ENCODE assay signal across 11 cellular contexts in the genomic region with DNA sequence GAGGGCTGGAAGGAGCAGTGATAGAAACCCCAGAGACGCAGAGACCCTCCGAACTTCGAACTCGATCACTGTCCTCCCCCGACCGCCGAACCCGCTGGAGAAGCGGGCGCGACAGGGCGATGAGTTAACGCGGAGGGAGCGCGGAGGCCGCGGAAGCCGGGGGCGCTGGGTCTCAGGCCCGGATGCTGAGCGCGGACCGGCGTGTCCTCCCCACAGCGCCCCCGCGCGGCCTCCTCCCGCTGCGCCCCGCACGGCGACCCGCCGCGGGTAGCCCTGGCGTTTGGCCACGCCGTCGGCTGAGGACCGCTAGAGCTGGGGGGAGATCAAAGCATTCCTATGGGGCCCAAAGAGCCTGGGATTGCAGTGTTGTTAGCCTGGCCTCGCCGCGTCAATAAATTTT. TPM values are rescaled to one million over a fixed set of nuclear protein-coding genes. Genes with fewer than 3 reads are reported as not detected.
A peak's percentile ranks its signal among the peaks of the same experiment; 100 is the strongest.
DNase-seq lines count a peak whose midpoint lies in the region; ATAC-seq and TF ChIP-seq lines count a peak whose summit lies in the region.
"Had no signal": no experiment of that assay in that cellular context is flagged by ENCODE, and none has a peak within 500 bp of the region (broad histone marks: within the 10 kb centered on the region; RNA-seq: fewer than 3 reads in every experiment).

No MANE protein-coding gene starts in this region.

- H3K4me1 Mint-ChIP-seq in activated CD4-positive, alpha-beta T cell treated with anti-CD3 and anti-CD28 coated beads for 36 hours = peaks cover 28% of the 10 kb centered on the region

- intact Hi-C loops in activated CD4-positive, alpha-beta T cell treated with anti-CD3 and anti-CD28 coated beads for 36 hours (cut with DNase I, micrococcal nuclease) = no loop called here
- intact Hi-C loops in posterior vena cava (cut with DNase I) = no loop called here

- H3K27ac Mint-ChIP-seq in activated CD4-positive, alpha-beta T cell treated with anti-CD3 and anti-CD28 coated beads for 36 hours = no peak overlapping the region

- CTCF ChIA-PET in activated CD4-positive, alpha-beta T cell treated with anti-CD3 and anti-CD28 coated beads for 36 hours (lab: Charles Lee) = no interaction called here

- no peaks in the 10 kb centered on the region for H3K9me3 Mint-ChIP-seq in activated CD4-positive, alpha-beta T cell treated with anti-CD3 and anti-CD28 coated beads for 36 hours (ENCODE audit: low read depth)

- DNase-seq in activated CD4-positive, alpha-beta T cell treated with anti-CD3 and anti-CD28 coated beads for 36 hours = peak; percentile 67
- no peak for DNase-seq in activated CD4-positive, alpha-beta T cell treated with anti-CD3 and anti-CD28 coated beads for 1 hour
- peak; percentile 65 for DNase-seq in germinal center (ENCODE audit: low spot score)
- no peak for DNase-seq in skeletal muscle cell (ENCODE audit: low read depth)
- no peak for DNase-seq in mesenteric fat pad (ENCODE audit: low spot score)
- no peak for DNase-seq in posterior vena cava (ENCODE audit: low spot score)
- DNase-seq: ovary; stimulated activated naive CD4-positive, alpha-beta T cell had no signal

- peaks cover 3% of the 10 kb centered on the region for H3K36me3 Mint-ChIP-seq in activated CD4-positive, alpha-beta T cell treated with anti-CD3 and anti-CD28 coated beads for 36 hours (ENCODE audit: low read depth)

- peak overlapping the region; percentile 10 for H3K4me3 ChIP-seq in skeletal muscle cell (ENCODE audit: low read depth, low read length)
- H3K4me3 ChIP-seq: ovary had no signal

- ATAC-seq in activated CD4-positive, alpha-beta T cell treated with anti-CD3 and anti-CD28 coated beads for 36 hours = peak; percentile 65
- ATAC-seq in SK-N-SH treated with all-trans-retinoic acid at 6 μM for 48 hours (peak; percentile 60), HG02678 (IDR thresholded peaks at IDR 0.05; ENCODE audit: unreplicated experiment) (no peak)

- H3K27me3 Mint-ChIP-seq in activated CD4-positive, alpha-beta T cell treated with anti-CD3 and anti-CD28 coated beads for 36 hours = peaks cover 64% of the 10 kb centered on the region

- POLR2A ChIA-PET in activated CD4-positive, alpha-beta T cell treated with anti-CD3 and anti-CD28 coated beads for 36 hours (lab: Charles Lee) = no interaction called here

- peak overlapping the region; percentile 32 for H3K4me3 Mint-ChIP-seq in activated CD4-positive, alpha-beta T cell treated with anti-CD3 and anti-CD28 coated beads for 36 hours

TF ChIP-seq in SK-N-SH treated with all-trans-retinoic acid at 6 μM for 48 hours, 23 proteins besides CTCF, POLR2A, EP300 and RAD21 (continues in another document):
- TF ChIP-seq ZFP3 (CRISPR knock-in tag; IDR thresholded peaks at IDR 0.05) (no peak), TCF4 (CRISPR knock-in tag; IDR thresholded peaks at IDR 0.05; ENCODE audit: borderline replicate concordance) (no peak), TOX (CRISPR knock-in tag; IDR thresholded peaks at IDR 0.05; ENCODE audit: borderline replicate concordance) (no peak), ZNF70 (CRISPR knock-in tag; IDR thresholded peaks at IDR 0.05) (no peak), OSR1 (CRISPR knock-in tag; IDR thresholded peaks at IDR 0.05) (no peak), ZFP30 (CRISPR knock-in tag; IDR thresholded peaks at IDR 0.05) (no peak), ARNTL (CRISPR knock-in tag; IDR thresholded peaks at IDR 0.05; ENCODE audit: borderline replicate concordance, low read depth) (no peak), ESRRG (CRISPR knock-in tag; IDR thresholded peaks at IDR 0.05) (no peak), RARB (CRISPR knock-in tag; IDR thresholded peaks at IDR 0.05) (no peak), PPARA (CRISPR knock-in tag; IDR thresholded peaks at IDR 0.05; ENCODE audit: borderline replicate concordance) (no peak), ZNF565 (CRISPR knock-in tag; conservative IDR thresholded peaks at IDR 0.05; ENCODE audit: low read depth) (no peak), ZC3H10 (CRISPR knock-in tag; IDR thresholded peaks at IDR 0.05) (no peak), BACH2 (CRISPR knock-in tag; IDR thresholded peaks at IDR 0.05; ENCODE audit: borderline replicate concordance) (no peak), ISL1 (CRISPR knock-in tag; IDR thresholded peaks at IDR 0.05) (no peak)
- TF ChIP-seq, protein P1, sequence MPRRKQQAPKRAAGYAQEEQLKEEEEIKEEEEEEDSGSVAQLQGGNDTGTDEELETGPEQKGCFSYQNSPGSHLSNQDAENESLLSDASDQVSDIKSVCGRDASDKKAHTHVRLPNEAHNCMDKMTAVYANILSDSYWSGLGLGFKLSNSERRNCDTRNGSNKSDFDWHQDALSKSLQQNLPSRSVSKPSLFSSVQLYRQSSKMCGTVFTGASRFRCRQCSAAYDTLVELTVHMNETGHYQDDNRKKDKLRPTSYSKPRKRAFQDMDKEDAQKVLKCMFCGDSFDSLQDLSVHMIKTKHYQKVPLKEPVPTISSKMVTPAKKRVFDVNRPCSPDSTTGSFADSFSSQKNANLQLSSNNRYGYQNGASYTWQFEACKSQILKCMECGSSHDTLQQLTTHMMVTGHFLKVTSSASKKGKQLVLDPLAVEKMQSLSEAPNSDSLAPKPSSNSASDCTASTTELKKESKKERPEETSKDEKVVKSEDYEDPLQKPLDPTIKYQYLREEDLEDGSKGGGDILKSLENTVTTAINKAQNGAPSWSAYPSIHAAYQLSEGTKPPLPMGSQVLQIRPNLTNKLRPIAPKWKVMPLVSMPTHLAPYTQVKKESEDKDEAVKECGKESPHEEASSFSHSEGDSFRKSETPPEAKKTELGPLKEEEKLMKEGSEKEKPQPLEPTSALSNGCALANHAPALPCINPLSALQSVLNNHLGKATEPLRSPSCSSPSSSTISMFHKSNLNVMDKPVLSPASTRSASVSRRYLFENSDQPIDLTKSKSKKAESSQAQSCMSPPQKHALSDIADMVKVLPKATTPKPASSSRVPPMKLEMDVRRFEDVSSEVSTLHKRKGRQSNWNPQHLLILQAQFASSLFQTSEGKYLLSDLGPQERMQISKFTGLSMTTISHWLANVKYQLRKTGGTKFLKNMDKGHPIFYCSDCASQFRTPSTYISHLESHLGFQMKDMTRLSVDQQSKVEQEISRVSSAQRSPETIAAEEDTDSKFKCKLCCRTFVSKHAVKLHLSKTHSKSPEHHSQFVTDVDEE (CRISPR knock-in tag; IDR thresholded peaks at IDR 0.05) = no peak
- TF ChIP-seq, protein P2, sequence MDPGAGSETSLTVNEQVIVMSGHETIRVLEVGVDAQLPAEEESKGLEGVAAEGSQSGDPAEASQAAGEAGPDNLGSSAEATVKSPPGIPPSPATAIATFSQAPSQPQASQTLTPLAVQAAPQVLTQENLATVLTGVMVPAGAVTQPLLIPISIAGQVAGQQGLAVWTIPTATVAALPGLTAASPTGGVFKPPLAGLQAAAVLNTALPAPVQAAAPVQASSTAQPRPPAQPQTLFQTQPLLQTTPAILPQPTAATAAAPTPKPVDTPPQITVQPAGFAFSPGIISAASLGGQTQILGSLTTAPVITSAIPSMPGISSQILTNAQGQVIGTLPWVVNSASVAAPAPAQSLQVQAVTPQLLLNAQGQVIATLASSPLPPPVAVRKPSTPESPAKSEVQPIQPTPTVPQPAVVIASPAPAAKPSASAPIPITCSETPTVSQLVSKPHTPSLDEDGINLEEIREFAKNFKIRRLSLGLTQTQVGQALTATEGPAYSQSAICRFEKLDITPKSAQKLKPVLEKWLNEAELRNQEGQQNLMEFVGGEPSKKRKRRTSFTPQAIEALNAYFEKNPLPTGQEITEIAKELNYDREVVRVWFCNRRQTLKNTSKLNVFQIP (CRISPR knock-in tag; IDR thresholded peaks at IDR 0.05; ENCODE audit: borderline replicate concordance, low read depth) = no peak
- TF ChIP-seq, protein P3, sequence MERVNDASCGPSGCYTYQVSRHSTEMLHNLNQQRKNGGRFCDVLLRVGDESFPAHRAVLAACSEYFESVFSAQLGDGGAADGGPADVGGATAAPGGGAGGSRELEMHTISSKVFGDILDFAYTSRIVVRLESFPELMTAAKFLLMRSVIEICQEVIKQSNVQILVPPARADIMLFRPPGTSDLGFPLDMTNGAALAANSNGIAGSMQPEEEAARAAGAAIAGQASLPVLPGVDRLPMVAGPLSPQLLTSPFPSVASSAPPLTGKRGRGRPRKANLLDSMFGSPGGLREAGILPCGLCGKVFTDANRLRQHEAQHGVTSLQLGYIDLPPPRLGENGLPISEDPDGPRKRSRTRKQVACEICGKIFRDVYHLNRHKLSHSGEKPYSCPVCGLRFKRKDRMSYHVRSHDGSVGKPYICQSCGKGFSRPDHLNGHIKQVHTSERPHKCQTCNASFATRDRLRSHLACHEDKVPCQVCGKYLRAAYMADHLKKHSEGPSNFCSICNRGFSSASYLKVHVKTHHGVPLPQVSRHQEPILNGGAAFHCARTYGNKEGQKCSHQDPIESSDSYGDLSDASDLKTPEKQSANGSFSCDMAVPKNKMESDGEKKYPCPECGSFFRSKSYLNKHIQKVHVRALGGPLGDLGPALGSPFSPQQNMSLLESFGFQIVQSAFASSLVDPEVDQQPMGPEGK (CRISPR knock-in tag; IDR thresholded peaks at IDR 0.05; ENCODE audit: borderline replicate concordance) = no peak
- TF ChIP-seq, protein P4, sequence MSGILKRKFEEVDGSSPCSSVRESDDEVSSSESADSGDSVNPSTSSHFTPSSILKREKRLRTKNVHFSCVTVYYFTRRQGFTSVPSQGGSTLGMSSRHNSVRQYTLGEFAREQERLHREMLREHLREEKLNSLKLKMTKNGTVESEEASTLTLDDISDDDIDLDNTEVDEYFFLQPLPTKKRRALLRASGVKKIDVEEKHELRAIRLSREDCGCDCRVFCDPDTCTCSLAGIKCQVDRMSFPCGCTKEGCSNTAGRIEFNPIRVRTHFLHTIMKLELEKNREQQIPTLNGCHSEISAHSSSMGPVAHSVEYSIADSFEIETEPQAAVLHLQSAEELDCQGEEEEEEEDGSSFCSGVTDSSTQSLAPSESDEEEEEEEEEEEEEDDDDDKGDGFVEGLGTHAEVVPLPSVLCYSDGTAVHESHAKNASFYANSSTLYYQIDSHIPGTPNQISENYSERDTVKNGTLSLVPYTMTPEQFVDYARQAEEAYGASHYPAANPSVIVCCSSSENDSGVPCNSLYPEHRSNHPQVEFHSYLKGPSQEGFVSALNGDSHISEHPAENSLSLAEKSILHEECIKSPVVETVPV (CRISPR knock-in tag; IDR thresholded peaks at IDR 0.05) = no peak

RNA-seq across cellular contexts. Expression of a gene that starts 7.7 kb away (rescaled TPM):
- total RNA-seq in activated CD4-positive, alpha-beta T cell treated with anti-CD3 and anti-CD28 coated beads for 36 hours = not detected
- total RNA-seq in mesenteric fat pad (3.6 TPM), posterior vena cava (under 1 TPM; 0.24 to 0.93 TPM)
- total RNA-seq: activated CD8-positive, alpha-beta memory T cell treated with anti-CD3 and anti-CD28 coated beads for 36 hours had no signal

Comparison
In these comparisons a context has a peak if more than half of its experiments do, and no peak if none do; other contexts are left out.
1. DNase-seq: peak in activated CD4-positive, alpha-beta T cell treated with anti-CD3 and anti-CD28 coated beads for 36 hours (single experiment) and germinal center (single experiment); none in activated CD4-positive, alpha-beta T cell treated with anti-CD3 and anti-CD28 coated beads for 1 hour (single experiment), skeletal muscle cell (single experiment), mesenteric fat pad (single experiment) and posterior vena cava (single experiment).